7 cellular contexts compared by ENCODE assay signal in the genomic region with DNA sequence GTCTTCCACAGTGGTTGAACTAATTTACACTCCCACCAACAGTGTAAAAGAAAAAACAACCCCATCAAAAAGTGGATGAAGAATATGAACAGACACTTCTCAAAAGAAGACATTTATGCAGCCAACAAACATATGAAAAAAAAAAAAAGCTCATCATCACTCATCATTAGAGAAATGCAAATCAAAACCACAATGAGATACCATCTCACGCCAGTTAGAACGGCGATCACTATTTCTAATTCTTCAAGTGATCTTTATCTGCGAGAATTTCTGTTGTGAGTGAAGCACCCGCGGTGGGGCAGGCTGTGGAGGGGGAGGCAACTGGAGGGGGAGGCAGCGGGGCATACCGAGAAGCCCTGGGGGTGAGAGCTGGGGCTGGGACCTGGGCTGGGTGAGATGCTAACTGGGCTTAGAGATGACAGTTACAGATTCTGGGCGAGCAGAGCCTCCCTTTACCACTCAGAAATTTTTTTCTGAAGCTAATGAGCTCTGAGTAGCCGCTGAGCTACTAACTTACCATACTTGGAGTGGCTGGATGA.
A peak's percentile ranks its signal among the peaks of the same experiment; 100 is the strongest.
DNase-seq lines count a peak whose midpoint lies in the region; ATAC-seq and TF ChIP-seq lines count a peak whose summit lies in the region.
"Not testable (repeated sequence)": the region's sequence is repeated elsewhere in the genome, so short reads cannot be mapped to it uniquely, and the experiment has no call there.

No MANE protein-coding gene starts in this region.

- peak; percentile 25 to 46 for DNase-seq in NCI-H526 (lab: John Stamatoyannopoulos, UW)
- not testable (repeated sequence) for DNase-seq in activated CD8-positive, alpha-beta T cell treated with anti-CD3 and anti-CD28 coated beads, Interleukin-2, amount 10 ng/mL, durations not matched to agents 7 days and 5 days
- peak; percentile 53 for DNase-seq in naive B cell
- peak; percentile 68 for DNase-seq in stimulated activated CD8-positive, alpha-beta memory T cell treated with anti-CD3 and anti-CD28 coated beads, Interleukin-4, amount 100 ng/mL, for 48 hours

- not testable (repeated sequence) for H3K27me3 Mint-ChIP-seq in activated CD8-positive, alpha-beta T cell treated with anti-CD3 and anti-CD28 coated beads, Interleukin-2, amount 10 ng/mL, durations not matched to agents 7 days and 5 days (ENCODE audit: low read depth); activated naive CD8-positive, alpha-beta T cell; naive B cell

- peak overlapping the region; percentile 49 for H3K27ac Mint-ChIP-seq in activated CD8-positive, alpha-beta T cell treated with anti-CD3 and anti-CD28 coated beads, Interleukin-2, amount 10 ng/mL, durations not matched to agents 7 days and 5 days
- H3K27ac Mint-ChIP-seq in activated naive CD8-positive, alpha-beta T cell, result peak overlapping the region; percentile 87
- H3K27ac Mint-ChIP-seq in naive B cell, result peak overlapping the region; percentile 46 to 100 (median 78)

- not testable (repeated sequence) for TF ChIP-seq CTCF in VCaP (conservative IDR thresholded peaks at IDR 0.05)

- H3K4me1 Mint-ChIP-seq in activated CD8-positive, alpha-beta T cell treated with anti-CD3 and anti-CD28 coated beads, Interleukin-2, amount 10 ng/mL, durations not matched to agents 7 days and 5 days (ENCODE audit: low read depth), result peaks cover 64% of the 10 kb centered on the region
- H3K4me1 Mint-ChIP-seq in activated naive CD8-positive, alpha-beta T cell (ENCODE audit: low read depth), result peaks cover 46% of the 10 kb centered on the region
- H3K4me1 Mint-ChIP-seq in naive B cell, result peaks cover 32 to 45% (median 37%) of the 10 kb centered on the region in 3 donors

- ATAC-seq in activated CD8-positive, alpha-beta T cell treated with anti-CD3 and anti-CD28 coated beads, Interleukin-2, amount 10 ng/mL, durations not matched to agents 7 days and 5 days, result not testable (repeated sequence)
- peak in 1 of 2 donors; percentile 3 for ATAC-seq in naive B cell (ENCODE audit: low read depth in 2 of 2)

- not testable (repeated sequence) for H3K9me3 Mint-ChIP-seq in activated CD8-positive, alpha-beta T cell treated with anti-CD3 and anti-CD28 coated beads, Interleukin-2, amount 10 ng/mL, durations not matched to agents 7 days and 5 days (ENCODE audit: insufficient read depth); activated naive CD8-positive, alpha-beta T cell (ENCODE audit: low read depth); naive B cell

- POLR2A ChIA-PET in activated CD8-positive, alpha-beta T cell treated with anti-CD3 and anti-CD28 coated beads, Interleukin-2, amount 10 ng/mL, durations not matched to agents 7 days and 5 days (lab: Charles Lee), result interaction anchor here (0.8 to 1.6 kb wide), 4 partner anchors 12 to 45 kb away, joined by 3 to 6 read pairs (median 3); no protein-coding TSS in a partner anchor

- peak overlapping the region; percentile 61 for H3K27ac ChIP-seq in VCaP

- H3K36me3 Mint-ChIP-seq in activated CD8-positive, alpha-beta T cell treated with anti-CD3 and anti-CD28 coated beads, Interleukin-2, amount 10 ng/mL, durations not matched to agents 7 days and 5 days (ENCODE audit: low read depth); activated naive CD8-positive, alpha-beta T cell; naive B cell: not testable (repeated sequence)

- CTCF ChIA-PET in activated CD8-positive, alpha-beta T cell treated with anti-CD3 and anti-CD28 coated beads, Interleukin-2, amount 10 ng/mL, durations not matched to agents 7 days and 5 days (lab: Charles Lee), result interaction anchor here (1.1 to 3.5 kb wide), 11 partner anchors 21 to 392 kb away, joined by 3 to 16 read pairs (median 4); no protein-coding TSS in a partner anchor

- H3K4me3 ChIP-seq in GM08714 (ENCODE audit: low read length), result peak overlapping the region; percentile 23; the same call in 1 of the 2 replicates

- peak overlapping the region; percentile 67 for H3K4me3 Mint-ChIP-seq in activated CD8-positive, alpha-beta T cell treated with anti-CD3 and anti-CD28 coated beads, Interleukin-2, amount 10 ng/mL, durations not matched to agents 7 days and 5 days
- peak overlapping the region; percentile 54 for H3K4me3 Mint-ChIP-seq in activated naive CD8-positive, alpha-beta T cell
- not testable (repeated sequence) for H3K4me3 Mint-ChIP-seq in naive B cell
